ENCODE assay signal across 22 cellular contexts in the genomic region with DNA sequence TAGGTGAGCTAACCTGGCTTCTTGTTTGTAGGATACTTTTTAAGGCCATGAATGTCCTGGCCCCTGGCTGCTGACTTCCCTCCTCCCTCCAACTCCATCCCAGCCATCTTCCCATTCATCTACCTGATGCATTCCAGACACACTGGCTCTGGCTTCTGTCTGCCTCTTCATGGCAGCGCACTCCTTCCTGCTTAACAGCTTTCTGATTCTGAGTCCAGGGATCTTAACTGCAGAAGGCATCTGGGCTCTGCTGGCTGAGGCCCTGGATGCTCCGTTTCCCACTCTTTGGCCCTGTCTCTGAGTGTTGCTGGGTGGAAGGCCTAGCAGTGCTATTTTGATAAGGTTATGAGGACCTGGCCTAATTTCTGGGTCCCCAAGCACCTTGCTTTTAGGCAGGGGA. TPM values are rescaled to one million over a fixed set of nuclear protein-coding genes. Genes with fewer than 3 reads are reported as not detected.
DNase-seq lines count a peak whose midpoint lies in the region; ATAC-seq, FAIRE-seq and TF ChIP-seq lines count a peak whose summit lies in the region.
"Had no signal": no experiment of that assay in that cellular context is flagged by ENCODE, and none has a peak within 500 bp of the region (broad histone marks: within the 10 kb centered on the region; RNA-seq: fewer than 3 reads in every experiment).

No MANE protein-coding gene starts in this region.

- H3K9me3 Mint-ChIP-seq in GM23338 (peaks cover 3% of the 10 kb centered on the region; the same call in 1 of the 3 replicates), brain (peaks cover 0 to 8% (median 3%) of the 10 kb centered on the region in 5 experiments), progenitor cell of endocrine pancreas (ENCODE audit: low read depth) (no peaks in the 10 kb centered on the region)

- H3K4me2 ChIP-seq in GM23338, result peak overlapping the region; percentile 74; the same call in 1 of the 2 replicates
- H3K4me2 ChIP-seq: BLaER1 treated with 17β-estradiol and CSF1 and Interleukin-3, amounts not matched to agents 10 nM and 100 nM had no signal

- H2AFZ ChIP-seq in GM23338, result no peak overlapping the region

- peaks cover 20% of the 10 kb centered on the region for H3F3A ChIP-seq in GM23338 (replicated peaks; ENCODE audit: low read depth)

- DNase-seq in GM23338 (ENCODE audit: low spot score) (no peak), mesenteric fat pad (ENCODE audit: low spot score) (peak; percentile 57), progenitor cell of endocrine pancreas (ENCODE audit: low spot score, unreplicated experiment) (no peak), RCC 7860 (ENCODE audit: low spot score) (no peak), NCI-H1048 (lab: John Stamatoyannopoulos, UW) (no peak), GM20000 (ENCODE audit: low spot score) (no peak)
- DNase-seq: GF-D8; MV-4-11; NCI-H1417 treated with DMSO at 0.1 percent for 48 hours; NCI-H2029; NCI-H2171 treated with DMSO at 0.1 percent for 48 hours; NCI-H446 treated with DMSO at 0.1 percent for 48 hours; NK-92 treated with Interleukin-12 subunit alpha and Interleukin-12 subunit beta, amount 100 ng/mL, for 24 hours; SHP77 treated with DMSO at 0.1 percent for 48 hours had no signal

- no peak overlapping the region for H3K4me3 ChIP-seq in GM23338
- H3K4me3 ChIP-seq: BLaER1 treated with 17β-estradiol and CSF1 and Interleukin-3, amounts not matched to agents 10 nM and 100 nM had no signal

- no peak overlapping the region for H3K27ac ChIP-seq in GM23338 (ENCODE audit: low read depth)
- H3K27ac ChIP-seq: BLaER1 treated with 17β-estradiol and CSF1 and Interleukin-3, amounts not matched to agents 10 nM and 100 nM; HL-60 had no signal

- no peak for TF ChIP-seq CTCF in GM23338 (conservative IDR thresholded peaks at IDR 0.05; ENCODE audit: low read depth in 2 of 2)
- no peak for TF ChIP-seq CTCF in brain (conservative IDR thresholded peaks at IDR 0.05)
- TF ChIP-seq CTCF in progenitor cell of endocrine pancreas (IDR thresholded peaks at IDR 0.05; ENCODE audit: unreplicated experiment), result no peak
- TF ChIP-seq CTCF in GM20000 (IDR thresholded peaks at IDR 0.05; ENCODE audit: extremely low read depth, missing control alignments), result no peak

- H4K20me1 ChIP-seq in GM23338 (replicated peaks; ENCODE audit: insufficient read depth), result peaks cover 10% of the 10 kb centered on the region

- H3K27me3 ChIP-seq in GM23338 (ENCODE audit: insufficient read depth), result no peaks in the 10 kb centered on the region

- peaks cover 51% of the 10 kb centered on the region for H3K4me1 Mint-ChIP-seq in GM23338
- peaks cover 35% of the 10 kb centered on the region for H3K4me1 Mint-ChIP-seq in brain
- peaks cover 9% of the 10 kb centered on the region for H3K4me1 Mint-ChIP-seq in progenitor cell of endocrine pancreas (ENCODE audit: low read depth)

- H3K36me3 ChIP-seq in GM23338 (ENCODE audit: insufficient read depth), result peaks cover 10% of the 10 kb centered on the region; the same call in 1 of the 2 replicates
- H3K36me3 ChIP-seq: BLaER1 treated with 17β-estradiol and CSF1 and Interleukin-3, amounts not matched to agents 10 nM and 100 nM had no signal

- H3K4me3 Mint-ChIP-seq in GM23338, result peak overlapping the region; percentile 15; the same call in 1 of the 3 replicates
- peak overlapping the region in 4 of 5 experiments; percentile 19 to 78 (median 35) for H3K4me3 Mint-ChIP-seq in brain
- peak overlapping the region; percentile 3 for H3K4me3 Mint-ChIP-seq in progenitor cell of endocrine pancreas (ENCODE audit: low read depth)

- no peak for ATAC-seq in GM23338
- no peak for ATAC-seq in GM19397 (IDR thresholded peaks at IDR 0.05; ENCODE audit: unreplicated experiment)

- H3K27ac Mint-ChIP-seq in GM23338 (no peak overlapping the region), brain (peak overlapping the region in 3 of 5 experiments; percentile 14 to 36 (median 26)), progenitor cell of endocrine pancreas (no peak overlapping the region)

- FAIRE-seq in RCC 7860 (lab: Jason Lieb, UNC), result no peak
- FAIRE-seq: A204.1, GM12891, HTR-8/SVneo had no signal

- peaks cover 3% of the 10 kb centered on the region; the same call in 1 of the 2 replicates for H3K9me2 ChIP-seq in GM23338 (ENCODE audit: insufficient read depth)

- H3K4me1 ChIP-seq in GM23338 (ENCODE audit: insufficient read depth), result peaks cover 33% of the 10 kb centered on the region

- H3K27me3 Mint-ChIP-seq in GM23338 (ENCODE audit: insufficient read depth, low read depth, poor library complexity), result peaks cover 28% of the 10 kb centered on the region
- H3K27me3 Mint-ChIP-seq in brain, result peaks cover 13% of the 10 kb centered on the region
- H3K27me3 Mint-ChIP-seq in progenitor cell of endocrine pancreas, result peaks cover 61% of the 10 kb centered on the region

- H3K79me2 ChIP-seq in GM23338 (replicated peaks; ENCODE audit: insufficient read depth), result peaks cover 38% of the 10 kb centered on the region

- H3K36me3 Mint-ChIP-seq in GM23338 (ENCODE audit: low read depth) (peaks cover 29% of the 10 kb centered on the region), brain (peaks cover 8% of the 10 kb centered on the region), progenitor cell of endocrine pancreas (ENCODE audit: insufficient read depth) (no peaks in the 10 kb centered on the region)

TF ChIP-seq in GM23338, 12 proteins besides CTCF, POLR2A, EP300 and RAD21 (continues in another document):
- TF ChIP-seq ZNF114 (CRISPR knock-in tag; IDR thresholded peaks at IDR 0.05), result no peak
- TF ChIP-seq, protein P1, sequence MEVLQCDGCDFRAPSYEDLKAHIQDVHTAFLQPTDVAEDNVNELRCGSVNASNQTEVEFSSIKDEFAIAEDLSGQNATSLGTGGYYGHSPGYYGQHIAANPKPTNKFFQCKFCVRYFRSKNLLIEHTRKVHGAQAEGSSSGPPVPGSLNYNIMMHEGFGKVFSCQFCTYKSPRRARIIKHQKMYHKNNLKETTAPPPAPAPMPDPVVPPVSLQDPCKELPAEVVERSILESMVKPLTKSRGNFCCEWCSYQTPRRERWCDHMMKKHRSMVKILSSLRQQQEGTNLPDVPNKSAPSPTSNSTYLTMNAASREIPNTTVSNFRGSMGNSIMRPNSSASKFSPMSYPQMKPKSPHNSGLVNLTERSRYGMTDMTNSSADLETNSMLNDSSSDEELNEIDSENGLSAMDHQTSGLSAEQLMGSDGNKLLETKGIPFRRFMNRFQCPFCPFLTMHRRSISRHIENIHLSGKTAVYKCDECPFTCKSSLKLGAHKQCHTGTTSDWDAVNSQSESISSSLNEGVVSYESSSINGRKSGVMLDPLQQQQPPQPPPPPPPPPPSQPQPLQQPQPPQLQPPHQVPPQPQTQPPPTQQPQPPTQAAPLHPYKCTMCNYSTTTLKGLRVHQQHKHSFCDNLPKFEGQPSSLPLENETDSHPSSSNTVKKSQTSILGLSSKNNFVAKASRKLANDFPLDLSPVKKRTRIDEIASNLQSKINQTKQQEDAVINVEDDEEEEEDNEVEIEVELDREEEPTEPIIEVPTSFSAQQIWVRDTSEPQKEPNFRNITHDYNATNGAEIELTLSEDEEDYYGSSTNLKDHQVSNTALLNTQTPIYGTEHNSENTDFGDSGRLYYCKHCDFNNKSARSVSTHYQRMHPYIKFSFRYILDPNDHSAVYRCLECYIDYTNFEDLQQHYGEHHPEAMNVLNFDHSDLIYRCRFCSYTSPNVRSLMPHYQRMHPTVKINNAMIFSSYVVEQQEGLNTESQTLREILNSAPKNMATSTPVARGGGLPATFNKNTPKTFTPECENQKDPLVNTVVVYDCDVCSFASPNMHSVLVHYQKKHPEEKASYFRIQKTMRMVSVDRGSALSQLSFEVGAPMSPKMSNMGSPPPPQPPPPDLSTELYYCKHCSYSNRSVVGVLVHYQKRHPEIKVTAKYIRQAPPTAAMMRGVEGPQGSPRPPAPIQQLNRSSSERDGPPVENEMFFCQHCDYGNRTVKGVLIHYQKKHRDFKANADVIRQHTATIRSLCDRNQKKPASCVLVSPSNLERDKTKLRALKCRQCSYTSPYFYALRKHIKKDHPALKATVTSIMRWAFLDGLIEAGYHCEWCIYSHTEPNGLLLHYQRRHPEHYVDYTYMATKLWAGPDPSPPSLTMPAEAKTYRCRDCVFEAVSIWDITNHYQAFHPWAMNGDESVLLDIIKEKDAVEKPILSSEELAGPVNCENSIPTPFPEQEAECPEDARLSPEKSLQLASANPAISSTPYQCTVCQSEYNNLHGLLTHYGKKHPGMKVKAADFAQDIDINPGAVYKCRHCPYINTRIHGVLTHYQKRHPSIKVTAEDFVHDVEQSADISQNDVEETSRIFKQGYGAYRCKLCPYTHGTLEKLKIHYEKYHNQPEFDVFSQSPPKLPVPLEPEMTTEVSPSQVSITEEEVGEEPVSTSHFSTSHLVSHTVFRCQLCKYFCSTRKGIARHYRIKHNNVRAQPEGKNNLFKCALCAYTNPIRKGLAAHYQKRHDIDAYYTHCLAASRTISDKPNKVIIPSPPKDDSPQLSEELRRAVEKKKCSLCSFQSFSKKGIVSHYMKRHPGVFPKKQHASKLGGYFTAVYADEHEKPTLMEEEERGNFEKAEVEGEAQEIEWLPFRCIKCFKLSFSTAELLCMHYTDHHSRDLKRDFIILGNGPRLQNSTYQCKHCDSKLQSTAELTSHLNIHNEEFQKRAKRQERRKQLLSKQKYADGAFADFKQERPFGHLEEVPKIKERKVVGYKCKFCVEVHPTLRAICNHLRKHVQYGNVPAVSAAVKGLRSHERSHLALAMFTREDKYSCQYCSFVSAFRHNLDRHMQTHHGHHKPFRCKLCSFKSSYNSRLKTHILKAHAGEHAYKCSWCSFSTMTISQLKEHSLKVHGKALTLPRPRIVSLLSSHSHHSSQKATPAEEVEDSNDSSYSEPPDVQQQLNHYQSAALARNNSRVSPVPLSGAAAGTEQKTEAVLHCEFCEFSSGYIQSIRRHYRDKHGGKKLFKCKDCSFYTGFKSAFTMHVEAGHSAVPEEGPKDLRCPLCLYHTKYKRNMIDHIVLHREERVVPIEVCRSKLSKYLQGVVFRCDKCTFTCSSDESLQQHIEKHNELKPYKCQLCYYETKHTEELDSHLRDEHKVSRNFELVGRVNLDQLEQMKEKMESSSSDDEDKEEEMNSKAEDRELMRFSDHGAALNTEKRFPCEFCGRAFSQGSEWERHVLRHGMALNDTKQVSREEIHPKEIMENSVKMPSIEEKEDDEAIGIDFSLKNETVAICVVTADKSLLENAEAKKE (CRISPR knock-in tag; IDR thresholded peaks at IDR 0.05), result no peak
- no peak for TF ChIP-seq EZH2 (IDR thresholded peaks at IDR 0.05; ENCODE audit: low read depth, unreplicated experiment)

RNA-seq across cellular contexts. Expression of a gene that starts 1.8 kb away (rescaled TPM):
- total RNA-seq in GM23338 (2014; rRNA removed; shearing (Covaris generic)), result 515 and 597 TPM in 2 replicates
- polyA plus RNA-seq in GM23338 (2016; fragmentation: Nextera tagmentation; extraction: Ambion mirVana) (461 and 490 TPM in 2 replicates), brain (ENCODE audit: insufficient read depth, low read depth, low replicate concordance) (154 TPM)
- total RNA-seq in mesenteric fat pad (33.4 TPM), progenitor cell of endocrine pancreas (0.44 and 0.62 TPM in 2 replicates)
- total RNA-seq: OCI-LY7 had no signal

RNA-seq across cellular contexts. Expression of a gene that starts 43.3 kb away (rescaled TPM):
- total RNA-seq in GM23338 (2014; rRNA removed; shearing (Covaris generic)), result 4.9 and 6.6 TPM in 2 replicates
- polyA plus RNA-seq in GM23338 (2016; fragmentation: Nextera tagmentation; extraction: Ambion mirVana), result 5.0 and 5.9 TPM in 2 replicates
- 10.1 TPM for polyA plus RNA-seq in brain (ENCODE audit: insufficient read depth, low read depth, low replicate concordance)
- 4.2 TPM for total RNA-seq in mesenteric fat pad
- 5.1 and 6.3 TPM in 2 replicates for total RNA-seq in progenitor cell of endocrine pancreas

Comparison
In these comparisons a context has a peak if more than half of its experiments do, and no peak if none do; other contexts are left out.
1. H3K27ac Mint-ChIP-seq: peak in brain (3 of 5); none in GM23338 (single experiment) and progenitor cell of endocrine pancreas (single experiment).
2. RNA of a gene that starts 1.8 kb away (total RNA-seq): 515 to 597 TPM in GM23338 and 33.4 TPM in mesenteric fat pad (single experiment); 0.44 to 0.62 TPM in progenitor cell of endocrine pancreas; every median in the first group is over 10 times any median in the second.
3. Peak in every context shown above with its lines, with median percentiles within 50 percentile points of each other: H3K4me3 Mint-ChIP-seq.